In the genomic region with DNA sequence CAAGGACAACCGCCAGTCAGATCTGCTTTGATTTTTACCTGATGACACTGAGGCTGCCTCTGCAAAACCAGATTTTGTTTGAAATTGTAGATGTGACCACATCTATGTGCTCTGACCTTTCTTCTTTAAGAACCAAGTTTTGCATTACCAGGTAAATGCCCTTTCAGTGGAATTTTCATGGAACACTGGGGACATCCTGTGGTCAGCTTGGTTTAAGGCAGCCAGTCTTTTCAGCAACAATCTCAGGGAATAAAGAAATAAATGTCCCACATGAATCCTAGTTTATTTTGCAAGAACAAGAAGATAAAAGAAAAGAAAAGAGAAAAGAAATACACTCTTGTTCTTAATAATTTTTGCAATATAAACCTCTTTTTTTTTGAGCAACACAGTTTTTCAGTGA, we compare ENCODE assay signal across 8 cellular contexts.
DNase-seq lines count a peak whose midpoint lies in the region; ATAC-seq and TF ChIP-seq lines count a peak whose summit lies in the region.

No MANE protein-coding gene starts in this region.

- no peak overlapping the region for H3K14ac ChIP-seq in neuronal stem cell (ENCODE audit: low read length)

- H3K36me3 Mint-ChIP-seq in activated CD8-positive, alpha-beta T cell treated with anti-CD3 and anti-CD28 coated beads, Interleukin-2, amount 10 ng/mL, durations not matched to agents 7 days and 5 days (ENCODE audit: low read depth), result no peaks in the 10 kb centered on the region

- H3K4me3 ChIP-seq in NB4 (ENCODE audit: low read depth, low read length) (no peak overlapping the region), neuronal stem cell (ENCODE audit: low read length in 2 of 2) (no peak overlapping the region)

- no peak overlapping the region for H3K4me3 Mint-ChIP-seq in activated CD8-positive, alpha-beta T cell treated with anti-CD3 and anti-CD28 coated beads, Interleukin-2, amount 10 ng/mL, durations not matched to agents 7 days and 5 days

- no peaks in the 10 kb centered on the region for H3K4me1 Mint-ChIP-seq in activated CD8-positive, alpha-beta T cell treated with anti-CD3 and anti-CD28 coated beads, Interleukin-2, amount 10 ng/mL, durations not matched to agents 7 days and 5 days (ENCODE audit: low read depth)

- TF ChIP-seq POLR2A in NB4 (IDR thresholded peaks at IDR 0.05; ENCODE audit: extremely low read depth, insufficient read length), result no peak

- H2BK15ac ChIP-seq in neuronal stem cell (ENCODE audit: low read length), result no peak overlapping the region

- DNase-seq in ELF-1 (ENCODE audit: low read depth, low spot score), result peak; percentile 47
- peak; percentile 24 for DNase-seq in NB4 (ENCODE audit: low read depth)
- peak; percentile 4 for DNase-seq in dermis blood vessel endothelial cell
- DNase-seq in neuronal stem cell (ENCODE audit: low spot score), result peak; percentile 48
- no peak for DNase-seq in ecto neural progenitor cell (ENCODE audit: low spot score)
- no peak for DNase-seq in middle frontal gyrus (ENCODE audit: extremely low spot score, low spot score)
- no peak for DNase-seq in activated T-cell treated with anti-CD3 and anti-CD28 coated beads, Interleukin-2, amount 50 U/mL, for 48 hours
- no peak for DNase-seq in activated CD8-positive, alpha-beta T cell treated with anti-CD3 and anti-CD28 coated beads, Interleukin-2, amount 10 ng/mL, durations not matched to agents 7 days and 5 days

- no peak overlapping the region for H4K8ac ChIP-seq in neuronal stem cell (ENCODE audit: low read depth, low read length)

- no peaks in the 10 kb centered on the region for H3K27me3 Mint-ChIP-seq in activated CD8-positive, alpha-beta T cell treated with anti-CD3 and anti-CD28 coated beads, Interleukin-2, amount 10 ng/mL, durations not matched to agents 7 days and 5 days (ENCODE audit: low read depth)

- POLR2A ChIA-PET in activated CD8-positive, alpha-beta T cell treated with anti-CD3 and anti-CD28 coated beads, Interleukin-2, amount 10 ng/mL, durations not matched to agents 7 days and 5 days (lab: Charles Lee), result no interaction called here

- H3K27ac ChIP-seq in neuronal stem cell (replicated peaks; ENCODE audit: low read length), result no peak overlapping the region

- WGBS in neuronal stem cell (ENCODE audit: extremely low coverage in 2 of 2, insufficient read length in 2 of 2, insufficient replicate concordance in 1 of 2), 2 donors, result no CpG with 5 or more reads among the region's 1 CpG

- peaks cover 0 to 10% of the 10 kb centered on the region in 2 donors for H3K4me1 ChIP-seq in neuronal stem cell (ENCODE audit: control insufficient read depth in 2 of 2, insufficient read depth in 1 of 2, low read depth in 1 of 2, low read length in 2 of 2)

- H3K23ac ChIP-seq in neuronal stem cell (ENCODE audit: low read depth, low read length, poor library complexity), result no peak overlapping the region

- no peak overlapping the region for H3K27ac Mint-ChIP-seq in activated CD8-positive, alpha-beta T cell treated with anti-CD3 and anti-CD28 coated beads, Interleukin-2, amount 10 ng/mL, durations not matched to agents 7 days and 5 days

- H3K4ac ChIP-seq in neuronal stem cell (ENCODE audit: low read length), result no peak overlapping the region

- TF ChIP-seq CTCF in NB4 (IDR thresholded peaks at IDR 0.05; ENCODE audit: low read depth, low read length), result no peak

- no peaks in the 10 kb centered on the region for H3K79me1 ChIP-seq in neuronal stem cell (ENCODE audit: low read depth, low read length)

- no peak overlapping the region for H2AFZ ChIP-seq in neuronal stem cell (ENCODE audit: low read length)

- H3K27me3 ChIP-seq in neuronal stem cell (ENCODE audit: control insufficient read depth in 3 of 3, insufficient read depth in 3 of 3, low read depth in 1 of 3, low read length in 3 of 3), result no peaks in the 10 kb centered on the region

- CTCF ChIA-PET in activated CD8-positive, alpha-beta T cell treated with anti-CD3 and anti-CD28 coated beads, Interleukin-2, amount 10 ng/mL, durations not matched to agents 7 days and 5 days (lab: Charles Lee), result no interaction called here

- H3K9ac ChIP-seq in neuronal stem cell (ENCODE audit: low read depth, low read length, poor library complexity), result no peak overlapping the region

- H3K9me3 ChIP-seq in neuronal stem cell (replicated peaks in 1 of 2; ENCODE audit: control insufficient read depth in 2 of 2, insufficient read depth in 1 of 2, low read depth in 1 of 2, low read length in 2 of 2), result no peaks in the 10 kb centered on the region

- no peak overlapping the region for H2BK120ac ChIP-seq in neuronal stem cell (ENCODE audit: low read depth, low read length)

- H3K4me2 ChIP-seq in neuronal stem cell (ENCODE audit: insufficient read depth, low read length, poor library complexity, severe bottlenecking), result no peak overlapping the region

- no peak overlapping the region for H3K18ac ChIP-seq in neuronal stem cell (ENCODE audit: low read length)

- H3K36me3 ChIP-seq in neuronal stem cell (replicated peaks in 1 of 2; ENCODE audit: control insufficient read depth in 2 of 2, insufficient read depth in 2 of 2, low read length in 2 of 2), result no peaks in the 10 kb centered on the region

- H2BK12ac ChIP-seq in neuronal stem cell (ENCODE audit: low read length), result no peak overlapping the region

- H2BK5ac ChIP-seq in neuronal stem cell (ENCODE audit: low read length), result no peak overlapping the region

- ATAC-seq in activated CD8-positive, alpha-beta T cell treated with anti-CD3 and anti-CD28 coated beads, Interleukin-2, amount 10 ng/mL, durations not matched to agents 7 days and 5 days, result no peak

- H2AK5ac ChIP-seq in neuronal stem cell (ENCODE audit: low read depth, low read length), result no peak overlapping the region

- no peaks in the 10 kb centered on the region for H3K9me3 Mint-ChIP-seq in activated CD8-positive, alpha-beta T cell treated with anti-CD3 and anti-CD28 coated beads, Interleukin-2, amount 10 ng/mL, durations not matched to agents 7 days and 5 days (ENCODE audit: insufficient read depth)

- no peak overlapping the region for H4K91ac ChIP-seq in neuronal stem cell (ENCODE audit: low read depth, low read length, poor library complexity)

Comparison
In these comparisons a context has a peak if more than half of its experiments do, and no peak if none do; other contexts are left out.
1. DNase-seq: peak in ELF-1 (single experiment), NB4 (single experiment), dermis blood vessel endothelial cell (single experiment) and neuronal stem cell (single experiment); none in ecto neural progenitor cell (single experiment), middle frontal gyrus (single experiment), activated T-cell treated with anti-CD3 and anti-CD28 coated beads, Interleukin-2, amount 50 U/mL, for 48 hours (0 of 2) and activated CD8-positive, alpha-beta T cell treated with anti-CD3 and anti-CD28 coated beads, Interleukin-2, amount 10 ng/mL, durations not matched to agents 7 days and 5 days (single experiment).